Comparison of ENCODE assay signal across 8 cellular contexts in genomic region chr7:148932-149855, GRCh38. TPM values are rescaled to one million over a fixed set of nuclear protein-coding genes. Genes with fewer than 3 reads are reported as not detected.
DNase-seq lines count a peak whose midpoint lies in the region; TF ChIP-seq lines count a peak whose summit lies in the region.

No MANE protein-coding gene starts in this region.

- TF ChIP-seq CTCF in HFF-Myc (IDR thresholded peaks at IDR 0.05; ENCODE audit: low read depth, low read length, missing control alignments), result no peak

- H3K4me3 ChIP-seq in HFF-Myc (replicated peaks; ENCODE audit: low read depth, low read length), result peak overlapping the region; percentile 48

- peak; percentile 99 for DNase-seq in GM04504 (ENCODE audit: low read depth)
- DNase-seq in HFF-Myc (ENCODE audit: extremely low read depth, low read depth), result peak; percentile 96
- peak; percentile 99 for DNase-seq in MV-4-11 (lab: John Stamatoyannopoulos, UW)
- DNase-seq in SK-N-DZ (ENCODE audit: low spot score), result peak; percentile 98
- DNase-seq in activated naive CD4-positive, alpha-beta T cell treated with anti-CD3 and anti-CD28 coated beads, Interleukin-2, amount 50 U/mL, for 16 hours, result peak; percentile 97
- DNase-seq in germinal center (ENCODE audit: low spot score), result peak; percentile 97
- DNase-seq in non-pigmented ciliary epithelial cell (ENCODE audit: low read depth), result peak; percentile 95
- DNase-seq in superior temporal gyrus (ENCODE audit: extremely low spot score), result peak; percentile 99

RNA-seq across cellular contexts. Expression of gene FAM20C, which starts 43.2 kb away (rescaled TPM):
- 12.9 and 14.3 TPM in 2 replicates for polyA plus RNA-seq in SK-N-DZ (2014; cell fraction: cytosol; rRNA removed)
- polyA plus RNA-seq in SK-N-DZ (2014; cell fraction: nucleus; rRNA removed), result 17.7 and 19.5 TPM in 2 replicates

Comparison
In these comparisons a context has a peak if more than half of its experiments do, and no peak if none do; other contexts are left out.
1. Peak in every context shown above with its lines: DNase-seq and H3K4me3 ChIP-seq.